ENCODE assay signal across 8 cellular contexts in the genomic region with DNA sequence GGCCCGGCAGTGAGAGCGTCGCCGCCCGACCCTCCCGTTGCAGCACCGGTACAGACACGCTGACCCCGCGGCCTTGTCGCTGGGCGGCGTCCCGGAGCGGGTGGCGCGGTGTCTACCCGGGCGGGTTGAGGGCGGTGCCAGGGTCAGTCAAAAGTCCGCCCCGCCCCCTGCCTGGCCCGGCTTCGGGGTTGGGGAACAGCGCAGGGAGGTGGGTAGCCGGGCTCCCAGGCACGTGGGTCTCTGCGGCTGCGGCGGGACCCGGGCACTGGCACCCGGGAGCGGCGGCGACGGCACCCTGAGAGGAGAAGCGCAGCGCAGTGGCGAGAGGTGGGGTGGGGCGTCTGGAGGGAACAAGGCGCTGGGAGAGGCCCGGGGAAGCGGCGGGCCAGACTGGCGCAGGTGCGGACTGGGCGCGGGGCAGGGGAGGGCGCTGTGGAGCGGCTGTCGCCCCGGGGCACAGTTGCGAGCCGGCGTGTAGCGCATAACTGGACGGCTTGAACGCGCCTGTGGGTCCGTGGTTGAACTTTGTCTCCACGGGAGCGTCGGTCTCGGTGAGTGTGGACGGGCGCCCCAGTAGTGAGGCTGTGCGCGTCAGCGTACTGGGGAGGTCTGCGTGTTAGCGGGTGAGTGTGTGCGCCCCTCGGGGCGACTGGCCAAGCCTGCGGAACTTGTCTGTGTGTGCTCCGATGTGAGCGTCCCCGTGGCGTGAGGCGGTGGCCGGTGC. TPM values are rescaled to one million over a fixed set of nuclear protein-coding genes. Genes with fewer than 3 reads are reported as not detected.
DNase-seq lines count a peak whose midpoint lies in the region; ATAC-seq and TF ChIP-seq lines count a peak whose summit lies in the region.

P2RY2 (plus strand) TSS at position 176 of the 724 bp plus-strand sequence. CDS start 15,879 bp downstream, outside the sequence.

- peak; percentile 71 for DNase-seq in MM.1S
- peak; percentile 43 for DNase-seq in activated CD8-positive, alpha-beta T cell treated with anti-CD3 and anti-CD28 coated beads, Interleukin-2, amount 10 ng/mL, durations not matched to agents 7 days and 5 days
- peak; percentile 24 for DNase-seq in fibroblast of pulmonary artery (ENCODE audit: low read depth)
- peak; percentile 60 for DNase-seq in natural killer cell treated with Interleukin-12 subunit alpha and Interleukin-12 subunit beta and Interleukin-15 and Interleukin-18, amount 100 ng/mL, for 72 hours (ENCODE audit: low spot score)
- DNase-seq in ureter (ENCODE audit: low spot score), result peak; percentile 78
- no peak for DNase-seq in NCI-H446 (lab: John Stamatoyannopoulos, UW)

- H3K4me3 ChIP-seq in GM08714 (ENCODE audit: low read length) (peak within 1 kb of the TSS; percentile 27; the same call in 1 of the 2 replicates), MM.1S (ENCODE audit: low read length) (peak within 1 kb of the TSS; percentile 69), fibroblast of pulmonary artery (replicated peaks; ENCODE audit: low read depth, low read length) (peak within 1 kb of the TSS; percentile 42)

- H3K27ac ChIP-seq in MM.1S (ENCODE audit: low read length), result no peak within 1 kb of the TSS

- H3K36me3 Mint-ChIP-seq in activated CD8-positive, alpha-beta T cell treated with anti-CD3 and anti-CD28 coated beads, Interleukin-2, amount 10 ng/mL, durations not matched to agents 7 days and 5 days (ENCODE audit: low read depth), result no peaks in the 10 kb centered on the region
- no peaks in the 10 kb centered on the region for H3K36me3 Mint-ChIP-seq in natural killer cell treated with Interleukin-12 subunit alpha and Interleukin-12 subunit beta and Interleukin-15 and Interleukin-18, amount 100 ng/mL, for 72 hours

- TF ChIP-seq CTCF in MM.1S (IDR thresholded peaks at IDR 0.05; ENCODE audit: low read length), result peak; percentile 67
- TF ChIP-seq CTCF in fibroblast of pulmonary artery (IDR thresholded peaks at IDR 0.05; ENCODE audit: low read length, missing control alignments), result peak; percentile 26

- H4K20me1 ChIP-seq in MM.1S (ENCODE audit: insufficient read depth, low read length), result no peaks in the 10 kb centered on the region

- H3K79me2 ChIP-seq in MM.1S (ENCODE audit: low read length), result no peaks in the 10 kb centered on the region

- peaks cover 7% of the 10 kb centered on the region for H3K4me1 ChIP-seq in MM.1S (ENCODE audit: low read length)

- no peaks in the 10 kb centered on the region for H3K9me3 ChIP-seq in MM.1S (replicated peaks; ENCODE audit: insufficient read depth, low read length)

- H3K27me3 Mint-ChIP-seq in activated CD8-positive, alpha-beta T cell treated with anti-CD3 and anti-CD28 coated beads, Interleukin-2, amount 10 ng/mL, durations not matched to agents 7 days and 5 days (ENCODE audit: low read depth), result peaks cover 39% of the 10 kb centered on the region
- H3K27me3 Mint-ChIP-seq in natural killer cell treated with Interleukin-12 subunit alpha and Interleukin-12 subunit beta and Interleukin-15 and Interleukin-18, amount 100 ng/mL, for 72 hours, result peaks cover 17 to 20% of the 10 kb centered on the region in 2 donors

- H3K4me3 Mint-ChIP-seq in activated CD8-positive, alpha-beta T cell treated with anti-CD3 and anti-CD28 coated beads, Interleukin-2, amount 10 ng/mL, durations not matched to agents 7 days and 5 days, result peak within 1 kb of the TSS; percentile 44
- peak within 1 kb of the TSS; percentile 63 for H3K4me3 Mint-ChIP-seq in natural killer cell treated with Interleukin-12 subunit alpha and Interleukin-12 subunit beta and Interleukin-15 and Interleukin-18, amount 100 ng/mL, for 72 hours

- POLR2A ChIA-PET in activated CD8-positive, alpha-beta T cell treated with anti-CD3 and anti-CD28 coated beads, Interleukin-2, amount 10 ng/mL, durations not matched to agents 7 days and 5 days (lab: Charles Lee), result no interaction called here

- CTCF ChIA-PET in activated CD8-positive, alpha-beta T cell treated with anti-CD3 and anti-CD28 coated beads, Interleukin-2, amount 10 ng/mL, durations not matched to agents 7 days and 5 days (lab: Charles Lee), result interaction anchor here (2.3 kb wide), 1 partner anchor 18 kb away, joined by 7 read pairs; no protein-coding TSS in a partner anchor

- peaks cover 3% of the 10 kb centered on the region for H3K4me1 Mint-ChIP-seq in activated CD8-positive, alpha-beta T cell treated with anti-CD3 and anti-CD28 coated beads, Interleukin-2, amount 10 ng/mL, durations not matched to agents 7 days and 5 days (ENCODE audit: low read depth)
- peaks cover 0 to 6% of the 10 kb centered on the region in 2 donors for H3K4me1 Mint-ChIP-seq in natural killer cell treated with Interleukin-12 subunit alpha and Interleukin-12 subunit beta and Interleukin-15 and Interleukin-18, amount 100 ng/mL, for 72 hours (ENCODE audit: low read depth in 2 of 2)

- no peaks in the 10 kb centered on the region for H3F3A ChIP-seq in MM.1S (ENCODE audit: insufficient read depth, low read length)

- H3K9ac ChIP-seq in MM.1S (ENCODE audit: low read length), result peak within 1 kb of the TSS; percentile 56; the same call in 1 of the 2 replicates

- peak; percentile 78 for ATAC-seq in activated CD8-positive, alpha-beta T cell treated with anti-CD3 and anti-CD28 coated beads, Interleukin-2, amount 10 ng/mL, durations not matched to agents 7 days and 5 days
- ATAC-seq in natural killer cell treated with Interleukin-12 subunit alpha and Interleukin-12 subunit beta and Interleukin-15 and Interleukin-18, amount 100 ng/mL, for 72 hours, result peak; percentile 76 to 80
- ATAC-seq in GM21447 (IDR thresholded peaks at IDR 0.05; ENCODE audit: unreplicated experiment), result no peak

- H3K9me3 Mint-ChIP-seq in activated CD8-positive, alpha-beta T cell treated with anti-CD3 and anti-CD28 coated beads, Interleukin-2, amount 10 ng/mL, durations not matched to agents 7 days and 5 days (ENCODE audit: insufficient read depth), result no peaks in the 10 kb centered on the region
- H3K9me3 Mint-ChIP-seq in natural killer cell treated with Interleukin-12 subunit alpha and Interleukin-12 subunit beta and Interleukin-15 and Interleukin-18, amount 100 ng/mL, for 72 hours, result no peaks in the 10 kb centered on the region

- H3K27me3 ChIP-seq in MM.1S (replicated peaks; ENCODE audit: insufficient read depth, low read length), result no peaks in the 10 kb centered on the region

- no peak within 1 kb of the TSS for H3K27ac Mint-ChIP-seq in activated CD8-positive, alpha-beta T cell treated with anti-CD3 and anti-CD28 coated beads, Interleukin-2, amount 10 ng/mL, durations not matched to agents 7 days and 5 days
- no peak within 1 kb of the TSS for H3K27ac Mint-ChIP-seq in natural killer cell treated with Interleukin-12 subunit alpha and Interleukin-12 subunit beta and Interleukin-15 and Interleukin-18, amount 100 ng/mL, for 72 hours

- no peaks in the 10 kb centered on the region for H3K9me2 ChIP-seq in MM.1S (replicated peaks; ENCODE audit: insufficient read depth, low read length)

- H3K4me2 ChIP-seq in MM.1S (ENCODE audit: low read depth, low read length), result peak within 1 kb of the TSS; percentile 93

- H2AFZ ChIP-seq in MM.1S (ENCODE audit: low read length), result peak within 1 kb of the TSS; percentile 94

- H3K36me3 ChIP-seq in MM.1S (replicated peaks; ENCODE audit: insufficient read depth, low read length), result no peaks in the 10 kb centered on the region

RNA-seq across cellular contexts. Expression of gene P2RY2, which starts in this region (rescaled TPM):
- not detected for total RNA-seq in activated CD8-positive, alpha-beta T cell treated with anti-CD3 and anti-CD28 coated beads, Interleukin-2, amount 10 ng/mL, durations not matched to agents 7 days and 5 days
- under 1 TPM in 1 of 2 donors, not detected in 1; 0.20 TPM for total RNA-seq in natural killer cell treated with Interleukin-12 subunit alpha and Interleukin-12 subunit beta and Interleukin-15 and Interleukin-18, amount 100 ng/mL, for 72 hours
- 20.2 TPM for total RNA-seq in ureter

Comparison
In these comparisons a context has a peak if more than half of its experiments do, and no peak if none do; other contexts are left out.
1. RNA of gene P2RY2 (total RNA-seq): 20.2 TPM in ureter (single experiment); 0.20 TPM in natural killer cell treated with Interleukin-12 subunit alpha and Interleukin-12 subunit beta and Interleukin-15 and Interleukin-18, amount 100 ng/mL, for 72 hours and not detected in activated CD8-positive, alpha-beta T cell treated with anti-CD3 and anti-CD28 coated beads, Interleukin-2, amount 10 ng/mL, durations not matched to agents 7 days and 5 days; every median in the first group is over 10 times any median in the second.
2. Peak in DNase-seq and ATAC-seq in activated CD8-positive, alpha-beta T cell treated with anti-CD3 and anti-CD28 coated beads, Interleukin-2, amount 10 ng/mL, durations not matched to agents 7 days and 5 days; RNA of the gene not detected or under 1 TPM.
3. Peak in DNase-seq and ATAC-seq in natural killer cell treated with Interleukin-12 subunit alpha and Interleukin-12 subunit beta and Interleukin-15 and Interleukin-18, amount 100 ng/mL, for 72 hours; RNA of the gene not detected or under 1 TPM.
4. DNase-seq: peak in MM.1S (single experiment), fibroblast of pulmonary artery (single experiment) and ureter (single experiment); none in NCI-H446 (0 of 2).
5. Peak in every context shown above with its lines, with median percentiles within 50 percentile points of each other: H3K4me3 ChIP-seq.